In the genomic region with DNA sequence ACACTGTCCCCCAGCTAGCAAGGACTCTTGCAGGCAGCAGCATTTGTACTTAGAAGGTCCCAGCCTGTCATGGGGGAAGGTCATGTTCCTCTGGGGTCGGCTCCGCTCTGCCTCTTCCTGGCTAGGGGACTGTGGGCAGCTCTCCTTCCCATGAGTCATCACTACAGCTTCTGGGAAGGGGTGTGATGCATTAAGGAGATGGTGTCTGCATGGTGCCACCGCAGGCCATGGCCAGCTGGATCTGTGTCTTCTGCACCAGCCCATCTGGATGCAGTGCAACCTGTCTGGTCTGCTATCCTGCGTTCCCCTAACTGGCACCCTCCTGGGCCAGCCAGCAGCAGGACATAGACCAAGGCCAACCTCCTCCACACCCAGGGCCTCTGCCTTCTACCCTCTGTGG, we compare ENCODE assay signal across 15 cellular contexts. TPM values are rescaled to one million over a fixed set of nuclear protein-coding genes. Genes with fewer than 3 reads are reported as not detected.
DNase-seq lines count a peak whose midpoint lies in the region; ATAC-seq and TF ChIP-seq lines count a peak whose summit lies in the region.
"Had no signal": no experiment of that assay in that cellular context is flagged by ENCODE, and none has a peak within 500 bp of the region (broad histone marks: within the 10 kb centered on the region; RNA-seq: fewer than 3 reads in every experiment).

No MANE protein-coding gene starts in this region.

- no peak overlapping the region for H2BK5ac ChIP-seq in mesenchymal stem cell (ENCODE audit: low read depth, low read length, poor library complexity, severe bottlenecking)

- RAD21 ChIA-PET in HCT116 (lab: Charles Lee; ENCODE audit: low non-redundant PET in 1 of 2, low total read pairs in 2 of 2, uncharacterized antibody in 2 of 2, unreplicated experiment in 2 of 2): no interaction called here

- no peak for DNase-seq in CD4-positive, CD25-positive, alpha-beta regulatory T cell
- DNase-seq in HCT116 (ENCODE audit: low read depth, low spot score) (no peak), mesenchymal stem cell (peak; percentile 71), NOMO-1 treated with DMSO at 0.1 percent for 48 hours (lab: John Stamatoyannopoulos, UW; ENCODE audit: unreplicated experiment) (no peak), NOMO-1 treated with dmso at 0.1 percent for 144 hours (lab: John Stamatoyannopoulos, UW; ENCODE audit: unreplicated experiment) (no peak)
- DNase-seq in activated naive CD8-positive, alpha-beta T cell treated with anti-CD3 and anti-CD28 coated beads, Interleukin-2, amount 50 U/mL, for 24 hours: no peak
- DNase-seq: amniotic stem cell, NCI-H1436 treated with DMSO at 0.1 percent for 48 hours, NCI-H524 treated with DMSO at 0.1 percent for 48 hours, right lobe of liver, SIG-M5 had no signal

- H3K27ac Mint-ChIP-seq in CD4-positive, CD25-positive, alpha-beta regulatory T cell: peak overlapping the region in 2 of 3 donors; percentile 64 to 78
- H3K27ac Mint-ChIP-seq in activated naive CD8-positive, alpha-beta T cell treated with anti-CD3 and anti-CD28 coated beads, Interleukin-2, amount 50 U/mL, for 24 hours: peak overlapping the region; percentile 37
- H3K27ac Mint-ChIP-seq: IgD-negative memory B cell had no signal

- no peak overlapping the region for H3K4ac ChIP-seq in mesenchymal stem cell (ENCODE audit: low read depth in 1 of 2, low read length in 2 of 2)

- peak overlapping the region in 1 of 2 experiments; percentile 67 for H2BK12ac ChIP-seq in mesenchymal stem cell (ENCODE audit: low read length in 2 of 2)

- no peak for TF ChIP-seq RAD21 in HCT116 (IDR thresholded peaks at IDR 0.05; ENCODE audit: low read depth)

- peaks cover 75% of the 10 kb centered on the region for H3K79me2 ChIP-seq in HCT116 (ENCODE audit: insufficient read depth, low read length)

- H2AK5ac ChIP-seq in mesenchymal stem cell (ENCODE audit: low read length, severe bottlenecking): no peak overlapping the region

- H3K23ac ChIP-seq in mesenchymal stem cell (ENCODE audit: low read length in 2 of 2): no peak overlapping the region

- no peak overlapping the region for H3K18ac ChIP-seq in mesenchymal stem cell (ENCODE audit: low read depth in 1 of 2, low read length in 2 of 2)

- no peak overlapping the region for H2BK120ac ChIP-seq in mesenchymal stem cell (ENCODE audit: low read depth, low read length)

- no peak for ATAC-seq in CD4-positive, CD25-positive, alpha-beta regulatory T cell (ENCODE audit: low read depth in 2 of 2)
- ATAC-seq in HCT116 (peak; percentile 56), GM21360 (IDR thresholded peaks at IDR 0.05; ENCODE audit: unreplicated experiment) (no peak)
- ATAC-seq in activated naive CD8-positive, alpha-beta T cell treated with anti-CD3 and anti-CD28 coated beads, Interleukin-2, amount 50 U/mL, for 24 hours: no peak

- peaks cover 33% of the 10 kb centered on the region for H3K4me1 ChIP-seq in CD4-positive, CD25-positive, alpha-beta regulatory T cell (ENCODE audit: control insufficient read depth, insufficient read depth, low read length, poor library complexity, severe bottlenecking)
- H3K4me1 ChIP-seq in HCT116 (ENCODE audit: control insufficient read depth in 1 of 2, insufficient read depth in 2 of 2, low read length in 2 of 2) (peaks cover 23 to 41% of the 10 kb centered on the region in 2 experiments), mesenchymal stem cell (ENCODE audit: control insufficient read depth, insufficient read depth, low read depth, low read length) (peaks cover 48% of the 10 kb centered on the region)

- H3K4me3 ChIP-seq in CD4-positive, CD25-positive, alpha-beta regulatory T cell (ENCODE audit: low read depth, low read length): no peak overlapping the region
- H3K4me3 ChIP-seq in HCT116 (replicated peaks in 1 of 2; ENCODE audit: low read depth in 1 of 2, low read length in 2 of 2) (no peak overlapping the region), mesenchymal stem cell (ENCODE audit: insufficient read depth in 1 of 2, low read depth in 1 of 2, low read length in 2 of 2) (no peak overlapping the region)
- H3K4me3 ChIP-seq: right lobe of liver had no signal

- no peak overlapping the region for H4K8ac ChIP-seq in mesenchymal stem cell (ENCODE audit: low read length)

- H3K4me2 ChIP-seq in HCT116 (ENCODE audit: low read length) (peak overlapping the region; percentile 46), mesenchymal stem cell (ENCODE audit: low read length, poor library complexity, severe bottlenecking) (no peak overlapping the region)

- H3K9ac ChIP-seq in HCT116 (ENCODE audit: low read length): no peak overlapping the region
- H3K9ac ChIP-seq in mesenchymal stem cell (ENCODE audit: low read length): no peak overlapping the region

- TF ChIP-seq POLR2A in HCT116 (IDR thresholded peaks at IDR 0.05; ENCODE audit: borderline replicate concordance, extremely low read depth, insufficient read depth, insufficient read length): no peak

- no peaks in the 10 kb centered on the region for H3K9me3 ChIP-seq in CD4-positive, CD25-positive, alpha-beta regulatory T cell (ENCODE audit: control insufficient read depth in 2 of 2, low read length in 2 of 2)
- H3K9me3 ChIP-seq in HCT116 (ENCODE audit: control insufficient read depth in 1 of 2, insufficient read depth in 1 of 2, low read depth in 1 of 2, low read length in 2 of 2) (no peaks in the 10 kb centered on the region), mesenchymal stem cell (ENCODE audit: control insufficient read depth, low read length) (no peaks in the 10 kb centered on the region)
- H3K9me3 ChIP-seq: right lobe of liver had no signal

- CTCF ChIA-PET in HCT116 (lab: Charles Lee): interaction anchor here (1.0 to 4.0 kb wide), 4 partner anchors 9 to 21 kb away, joined by 3 to 16 read pairs (median 6); no protein-coding TSS in a partner anchor

- peaks cover 0 to 73% (median 41%) of the 10 kb centered on the region in 4 donors for H3K4me1 Mint-ChIP-seq in CD4-positive, CD25-positive, alpha-beta regulatory T cell
- peaks cover 55% of the 10 kb centered on the region for H3K4me1 Mint-ChIP-seq in activated naive CD8-positive, alpha-beta T cell treated with anti-CD3 and anti-CD28 coated beads, Interleukin-2, amount 50 U/mL, for 24 hours

- peaks cover 6% of the 10 kb centered on the region for H3K36me3 Mint-ChIP-seq in CD4-positive, CD25-positive, alpha-beta regulatory T cell
- no peaks in the 10 kb centered on the region for H3K36me3 Mint-ChIP-seq in activated naive CD8-positive, alpha-beta T cell treated with anti-CD3 and anti-CD28 coated beads, Interleukin-2, amount 50 U/mL, for 24 hours (ENCODE audit: low read depth)

- no peak overlapping the region for H4K91ac ChIP-seq in mesenchymal stem cell (ENCODE audit: low read length)

- H3K27me3 ChIP-seq in CD4-positive, CD25-positive, alpha-beta regulatory T cell (ENCODE audit: control insufficient read depth, insufficient read depth, low read length): no peaks in the 10 kb centered on the region
- H3K27me3 ChIP-seq in HCT116 (ENCODE audit: insufficient read depth, low read length): no peaks in the 10 kb centered on the region
- H3K27me3 ChIP-seq in mesenchymal stem cell (ENCODE audit: control insufficient read depth in 1 of 2, insufficient read depth in 1 of 2, low read length in 2 of 2): no peaks in the 10 kb centered on the region
- H3K27me3 ChIP-seq: right lobe of liver had no signal

- H3K9me2 ChIP-seq in HCT116 (ENCODE audit: insufficient read depth): no peaks in the 10 kb centered on the region

- peaks cover 8% of the 10 kb centered on the region for H3K36me3 ChIP-seq in CD4-positive, CD25-positive, alpha-beta regulatory T cell (ENCODE audit: control insufficient read depth, insufficient read depth, low read length)
- no peaks in the 10 kb centered on the region for H3K36me3 ChIP-seq in HCT116 (ENCODE audit: control insufficient read depth in 1 of 2, insufficient read depth in 2 of 2, low read length in 2 of 2)
- peaks cover 3 to 17% of the 10 kb centered on the region in 2 experiments for H3K36me3 ChIP-seq in mesenchymal stem cell (ENCODE audit: control insufficient read depth in 1 of 2, insufficient read depth in 2 of 2, low read depth in 1 of 2, low read length in 2 of 2)
- H3K36me3 ChIP-seq: right lobe of liver had no signal

- no peaks in the 10 kb centered on the region for H3K27me3 Mint-ChIP-seq in CD4-positive, CD25-positive, alpha-beta regulatory T cell
- H3K27me3 Mint-ChIP-seq in activated naive CD8-positive, alpha-beta T cell treated with anti-CD3 and anti-CD28 coated beads, Interleukin-2, amount 50 U/mL, for 24 hours: no peaks in the 10 kb centered on the region
- H3K27me3 Mint-ChIP-seq: IgD-negative memory B cell had no signal

- no peak overlapping the region for H2BK15ac ChIP-seq in mesenchymal stem cell (ENCODE audit: low read depth, poor library complexity, severe bottlenecking)

- TF ChIP-seq CTCF in HCT116 (IDR thresholded peaks at IDR 0.05 in 2 of 3, conservative IDR thresholded peaks at IDR 0.05 in 1 of 3; ENCODE audit: borderline replicate concordance in 1 of 3, insufficient read depth in 1 of 3, low read depth in 2 of 3, low read length in 2 of 3): no peak

- H3K4me3 Mint-ChIP-seq in CD4-positive, CD25-positive, alpha-beta regulatory T cell: peak overlapping the region in 1 of 4 donors; percentile 13
- H3K4me3 Mint-ChIP-seq in activated naive CD8-positive, alpha-beta T cell treated with anti-CD3 and anti-CD28 coated beads, Interleukin-2, amount 50 U/mL, for 24 hours: no peak overlapping the region
- H3K4me3 Mint-ChIP-seq: IgD-negative memory B cell had no signal

- H3K14ac ChIP-seq in mesenchymal stem cell (ENCODE audit: low read length in 2 of 2): no peak overlapping the region

- H4K20me1 ChIP-seq in HCT116 (ENCODE audit: insufficient read depth): no peaks in the 10 kb centered on the region

- intact Hi-C loops in HCT116 (cut with micrococcal nuclease): no loop called here

- no peak overlapping the region for H2AFZ ChIP-seq in HCT116 (ENCODE audit: low read depth, low read length, poor library complexity, severe bottlenecking)
- H2AFZ ChIP-seq in mesenchymal stem cell (ENCODE audit: low read depth, low read length): no peak overlapping the region

- H3K27ac ChIP-seq in CD4-positive, CD25-positive, alpha-beta regulatory T cell (ENCODE audit: insufficient read depth, low read length, poor library complexity, severe bottlenecking): no peak overlapping the region
- peak overlapping the region; percentile 15; the same call in 1 of the 2 replicates for H3K27ac ChIP-seq in HCT116 (ENCODE audit: low read depth, low read length)
- no peak overlapping the region for H3K27ac ChIP-seq in mesenchymal stem cell (ENCODE audit: low read length, poor library complexity, severe bottlenecking)
- H3K27ac ChIP-seq: right lobe of liver had no signal

- no TSS peak for BruUV-seq in HCT116 (replicated peaks; lab: Mats Ljungman, UMichigan)

- POLR2A ChIA-PET in HCT116 (lab: Charles Lee): interaction anchor here (1.1 kb wide), 1 partner anchor 8 kb away, joined by 3 read pairs; no protein-coding TSS in a partner anchor

- WGBS in mesenchymal stem cell: 53% methylated on average over 4 of the region's 4 CpGs

- no peaks in the 10 kb centered on the region for H3K9me3 Mint-ChIP-seq in CD4-positive, CD25-positive, alpha-beta regulatory T cell
- H3K9me3 Mint-ChIP-seq in activated naive CD8-positive, alpha-beta T cell treated with anti-CD3 and anti-CD28 coated beads, Interleukin-2, amount 50 U/mL, for 24 hours: no peaks in the 10 kb centered on the region
- H3K9me3 Mint-ChIP-seq: IgD-negative memory B cell had no signal

- H3K79me1 ChIP-seq in mesenchymal stem cell (replicated peaks; ENCODE audit: low read length, poor library complexity, severe bottlenecking): peaks cover 34% of the 10 kb centered on the region

RNA-seq across cellular contexts. Expression of a gene that starts 6.3 kb away (rescaled TPM):
- total RNA-seq in CD4-positive, CD25-positive, alpha-beta regulatory T cell: 95.9 TPM
- polyA plus RNA-seq in CD4-positive, CD25-positive, alpha-beta regulatory T cell: 10 to 100 TPM; 45.4 to 48.6 (median 46.5) TPM
- total RNA-seq in HCT116 (2021; ENCODE audit: unreplicated experiment): 73.9 TPM
- polyA plus RNA-seq in HCT116 (2012): 66.5 and 74.4 TPM in 2 replicates
- 64.0 TPM for polyA plus RNA-seq in mesenchymal stem cell (2013, experiment 1 of 2)
- 60.0 TPM for polyA plus RNA-seq in mesenchymal stem cell (2013, experiment 2 of 2)

RNA-seq across cellular contexts. Expression of a gene that starts 16.5 kb away (rescaled TPM):
- total RNA-seq in CD4-positive, CD25-positive, alpha-beta regulatory T cell: not detected
- polyA plus RNA-seq in CD4-positive, CD25-positive, alpha-beta regulatory T cell: not detected
- total RNA-seq in HCT116 (2021; ENCODE audit: unreplicated experiment): 0.49 TPM
- 0.40 and 0.56 TPM in 2 replicates for polyA plus RNA-seq in HCT116 (2012)
- not detected for polyA plus RNA-seq in mesenchymal stem cell (2013, experiment 1 of 2)
- not detected for polyA plus RNA-seq in mesenchymal stem cell (2013, experiment 2 of 2)
- total RNA-seq: fibroblast of villous mesenchyme had no signal
- polyA plus RNA-seq: IgD-negative memory B cell had no signal

RNA-seq across cellular contexts. Expression of a gene that starts 21.9 kb away (rescaled TPM):
- 3.4 TPM for total RNA-seq in CD4-positive, CD25-positive, alpha-beta regulatory T cell
- polyA plus RNA-seq in CD4-positive, CD25-positive, alpha-beta regulatory T cell: under 1 TPM in 1 of 4 donors, not detected in 3; 0.07 TPM
- total RNA-seq in HCT116 (2021; ENCODE audit: unreplicated experiment): 1.5 TPM
- polyA plus RNA-seq in HCT116 (2012): 0.77 and 1.0 TPM in 2 replicates
- polyA plus RNA-seq in mesenchymal stem cell (2013, experiment 1 of 2): 0.12 TPM
- polyA plus RNA-seq in mesenchymal stem cell (2013, experiment 2 of 2): 0.05 TPM
- total RNA-seq: fibroblast of villous mesenchyme had no signal
- polyA plus RNA-seq: IgD-negative memory B cell had no signal

RNA-seq across cellular contexts. Expression of a gene that starts 25.0 kb away (rescaled TPM):
- total RNA-seq in CD4-positive, CD25-positive, alpha-beta regulatory T cell: 1.2 TPM
- not detected for polyA plus RNA-seq in CD4-positive, CD25-positive, alpha-beta regulatory T cell
- not detected for total RNA-seq in HCT116 (2021; ENCODE audit: unreplicated experiment)
- 0.09 and 0.10 TPM in 2 replicates for polyA plus RNA-seq in HCT116 (2012)
- polyA plus RNA-seq in mesenchymal stem cell (2013, experiment 1 of 2): 0.17 TPM
- 0.21 TPM for polyA plus RNA-seq in mesenchymal stem cell (2013, experiment 2 of 2)
- total RNA-seq: fibroblast of villous mesenchyme had no signal
- polyA plus RNA-seq: IgD-negative memory B cell, keratinocyte had no signal

RNA-seq across cellular contexts. Expression of a gene that starts 35.6 kb away (rescaled TPM):
- not detected for total RNA-seq in CD4-positive, CD25-positive, alpha-beta regulatory T cell
- polyA plus RNA-seq in CD4-positive, CD25-positive, alpha-beta regulatory T cell: not detected
- total RNA-seq in HCT116 (2021; ENCODE audit: unreplicated experiment): not detected
- 0.03 and 0.05 TPM in 2 replicates for polyA plus RNA-seq in HCT116 (2012)
- polyA plus RNA-seq in mesenchymal stem cell (2013, experiment 1 of 2): not detected
- polyA plus RNA-seq in mesenchymal stem cell (2013, experiment 2 of 2): not detected
- total RNA-seq: fibroblast of villous mesenchyme, right lobe of liver had no signal
- polyA plus RNA-seq: IgD-negative memory B cell, keratinocyte had no signal
